Comparison of ENCODE assay signal across 16 cellular contexts in genomic region chr21:37402251-37402867, GRCh38.
"Had no signal": no experiment of that assay in that cellular context is flagged by ENCODE, and none has a peak within 500 bp of the region (broad histone marks: within the 10 kb centered on the region; RNA-seq: fewer than 3 reads in every experiment).

No MANE protein-coding gene starts in this region.

- H3K27me3 Mint-ChIP-seq: progenitor cell of endocrine pancreas had no signal

- H3K9me3 ChIP-seq: thyroid gland had no signal

- H3K27me3 ChIP-seq: breast epithelium, dorsolateral prefrontal cortex, thyroid gland, uterus had no signal

- H3K4me3 ChIP-seq: breast epithelium, dorsolateral prefrontal cortex, lower lobe of right lung, smooth muscle cell, thyroid gland, uterus had no signal

- ATAC-seq: esophagus mucosa, left cardiac atrium, lower lobe of right lung, right cardiac atrium had no signal

- H3K27ac ChIP-seq: breast epithelium, dorsolateral prefrontal cortex, lower lobe of right lung, thyroid gland, uterus had no signal

- H3K27ac Mint-ChIP-seq: progenitor cell of endocrine pancreas had no signal

- DNase-seq: activated CD4-positive, CD25-positive, alpha-beta regulatory T cell; activated CD8-positive, alpha-beta memory T cell treated with anti-CD3 and anti-CD28 coated beads, Interleukin-2, amount 50 U/mL, for 48 hours; anterior cingulate cortex; dorsolateral prefrontal cortex; left cardiac atrium; lower lobe of right lung; midbrain; nucleus accumbens; right cardiac atrium; thyroid gland; uterus had no signal

- H3K36me3 ChIP-seq: breast epithelium, lower lobe of right lung, thyroid gland, uterus had no signal

- H3K4me2 ChIP-seq: smooth muscle cell had no signal

- FAIRE-seq: endometrium had no signal
